In genomic region chr10:62333988-62334682, GRCh38 we compare ENCODE assay signal across 1 cellular context.
TF ChIP-seq lines count a peak whose summit lies in the region.

No MANE protein-coding gene starts in this region.

TF ChIP-seq in HepG2, 621 proteins besides CTCF, POLR2A, EP300 and RAD21 (continued from another document):
- TF ChIP-seq ZNF318 (CRISPR knock-in tag; IDR thresholded peaks at IDR 0.05) (no peak), ATF1 (CRISPR knock-in tag; IDR thresholded peaks at IDR 0.05) (no peak), ZNF720 (CRISPR knock-in tag; IDR thresholded peaks at IDR 0.05) (no peak)
